In the genomic region with DNA sequence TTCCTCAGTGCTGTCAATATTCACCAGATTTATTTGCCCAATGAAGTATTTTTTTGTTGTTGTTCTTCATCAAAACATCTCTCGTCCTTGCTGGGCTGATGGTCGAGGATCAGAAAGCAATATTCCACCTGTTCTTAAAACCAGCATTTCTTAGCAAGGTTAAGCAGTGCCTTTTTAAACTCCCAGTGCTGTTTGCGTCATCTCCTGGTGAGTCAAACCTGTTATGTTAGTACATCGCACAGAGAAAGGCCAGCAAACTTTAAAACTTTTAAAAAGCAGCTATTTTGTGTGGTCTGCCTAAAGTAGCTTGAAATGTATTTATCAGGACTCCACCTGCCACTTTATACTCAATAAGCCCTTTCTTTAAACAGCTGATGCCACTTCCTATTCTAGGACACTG, we compare ENCODE assay signal across 13 cellular contexts.
"Had no signal": no experiment of that assay in that cellular context is flagged by ENCODE, and none has a peak within 500 bp of the region (broad histone marks: within the 10 kb centered on the region; RNA-seq: fewer than 3 reads in every experiment).

No MANE protein-coding gene starts in this region.

- H3K4me1 ChIP-seq: gastroesophageal sphincter, left ventricle myocardium inferior, sigmoid colon, upper lobe of left lung had no signal

- DNase-seq: activated B cell treated with CpG ODN at 0.5 μM for 24 hours; activated CD4-positive, alpha-beta T cell treated with anti-CD3 and anti-CD28 coated beads, Interleukin-2, amount 10 ng/mL, durations not matched to agents 24 days and 14 days; activated CD8-positive, alpha-beta memory T cell treated with anti-CD3 and anti-CD28 coated beads for 24 hours; activated naive CD4-positive, alpha-beta T cell treated with anti-CD3 and anti-CD28 coated beads for 36 hours; activated T-cell treated with anti-CD3 and anti-CD28 coated beads for 4 hours; endodermal cell; left ventricle myocardium inferior; nephron progenitor cell; sigmoid colon; stimulated activated CD4-positive, alpha-beta T cell treated with anti-CD3 and anti-CD28 coated beads, Interleukin-2, amount 100 ng/mL, for 48 hours; stimulated activated naive CD4-positive, alpha-beta T cell treated with Interleukin-2 at 50 U/mL for 16 hours; upper lobe of left lung had no signal

- H3K27me3 ChIP-seq: gastroesophageal sphincter, sigmoid colon, upper lobe of left lung had no signal

- H3K36me3 ChIP-seq: gastroesophageal sphincter, left ventricle myocardium inferior, sigmoid colon, upper lobe of left lung had no signal

- H3K4me3 ChIP-seq: gastroesophageal sphincter, left ventricle myocardium inferior, sigmoid colon, upper lobe of left lung had no signal

- H3K27ac ChIP-seq: gastroesophageal sphincter, left ventricle myocardium inferior, sigmoid colon, upper lobe of left lung had no signal
